ENCODE assay signal across 1 cellular context in genomic region chr6:4606681-4607025, GRCh38.
TF ChIP-seq lines count a peak whose summit lies in the region.

No MANE protein-coding gene starts in this region.

TF ChIP-seq in IMR-90, 13 proteins besides CTCF, POLR2A, EP300 and RAD21 (continued from another document):
- TF ChIP-seq ELK1 (IDR thresholded peaks at IDR 0.05; ENCODE audit: borderline replicate concordance, low read depth, low read length) (no peak), CHD1 (IDR thresholded peaks at IDR 0.05; ENCODE audit: low read depth, low read length) (no peak), MAFK (IDR thresholded peaks at IDR 0.05; ENCODE audit: low read depth, low read length) (no peak), SMC3 (IDR thresholded peaks at IDR 0.05; ENCODE audit: low read depth, low read length) (no peak), FOS (IDR thresholded peaks at IDR 0.05; ENCODE audit: low read depth, low read length) (no peak), USF2 (IDR thresholded peaks at IDR 0.05; ENCODE audit: low read depth, low read length) (no peak), RCOR1 (IDR thresholded peaks at IDR 0.05; ENCODE audit: insufficient replicate concordance, low read length) (no peak)
TF ChIP-seq in IMR-90: peak in this region for 0.
